Comparison of ENCODE assay signal across 8 cellular contexts in the genomic region with DNA sequence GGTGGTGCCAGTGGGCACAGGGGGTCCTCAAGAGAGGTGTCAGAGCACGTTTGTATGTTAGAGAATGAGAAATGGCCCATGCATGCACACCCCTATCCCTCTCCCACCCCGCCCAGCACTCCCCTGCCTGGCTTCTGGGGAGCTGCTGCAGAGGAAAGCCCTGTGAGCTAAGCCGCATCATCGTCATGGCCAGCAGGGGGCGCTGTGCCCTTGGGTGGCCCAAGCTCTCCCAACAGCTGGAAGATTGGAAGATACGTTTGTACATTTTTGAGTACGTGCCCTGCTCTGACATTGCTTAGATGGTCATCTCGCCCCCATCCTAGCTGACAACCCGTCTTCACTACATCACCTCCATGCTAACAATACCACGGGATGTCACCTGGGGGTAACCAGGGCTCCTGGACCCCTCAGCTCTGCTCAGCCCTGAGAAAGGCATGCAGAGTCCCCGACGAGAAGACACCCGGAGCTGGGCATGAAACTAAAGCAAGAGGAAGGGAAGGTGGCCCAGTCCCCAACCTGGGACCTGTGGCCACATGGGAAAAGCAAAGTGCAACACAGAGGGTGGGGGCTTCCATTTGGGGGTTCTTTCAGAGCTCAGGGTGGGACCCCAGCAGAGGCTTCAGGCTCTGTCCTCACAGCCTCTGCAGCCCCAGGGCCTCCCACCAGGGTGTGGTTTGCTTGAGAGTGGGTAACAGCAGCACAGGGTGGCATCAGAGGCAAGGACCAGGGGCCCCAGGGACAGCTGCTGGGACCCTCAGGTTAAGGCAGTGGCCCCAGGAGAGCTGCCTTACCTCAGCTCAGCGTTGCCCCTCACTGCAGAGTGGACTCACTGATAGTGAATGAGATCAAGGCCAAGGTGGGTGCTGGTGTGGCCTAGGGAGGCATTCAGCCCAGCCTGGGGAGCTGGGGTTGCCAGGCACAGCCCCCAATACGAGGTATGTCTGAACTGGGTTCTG.
DNase-seq lines count a peak whose midpoint lies in the region; ATAC-seq and TF ChIP-seq lines count a peak whose summit lies in the region.

No MANE protein-coding gene starts in this region.

- H3K27ac ChIP-seq in IMR-90 (ENCODE audit: insufficient read depth, low read length) (peak overlapping the region; percentile 14; the same call in 1 of the 2 replicates), cardiac muscle cell (no peak overlapping the region)

- H2BK20ac ChIP-seq in IMR-90 (ENCODE audit: low read depth, low read length), result no peak overlapping the region

- 0 out of 4 replicates have a peak overlapping the region, but pooled peaks of 1 of the 2 experiments have one; percentile 35 for H4K8ac ChIP-seq in IMR-90 (ENCODE audit: low read depth in 2 of 2, low read length in 2 of 2)

- 33% methylated on average over 3 of the region's 15 CpGs; no CpG with 5 or more reads in 1 of the 2 experiments for WGBS in IMR-90 (ENCODE audit: extremely low coverage in 2 of 2, insufficient read length in 1 of 2), 2 experiments

- peak overlapping the region; percentile 52 for H2AK9ac ChIP-seq in IMR-90 (replicated peaks; ENCODE audit: low read depth, low read length, poor library complexity)

- peak; percentile 48; the same call in 1 of the 2 replicates for TF ChIP-seq POLR2A in IMR-90 (IDR thresholded peaks at IDR 0.05; ENCODE audit: low read depth, low read length)

- H3K23ac ChIP-seq in IMR-90 (ENCODE audit: low read depth, low read length), result no peak overlapping the region

- H3K4ac ChIP-seq in IMR-90 (ENCODE audit: low read depth, low read length), result 0 out of 2 replicates have a peak overlapping the region, but pooled peaks have one; percentile 50

- peak; percentile 94 for TF ChIP-seq CTCF in GM10266 (IDR thresholded peaks at IDR 0.05; ENCODE audit: control insufficient read depth, insufficient read depth, low read depth, missing control alignments)
- TF ChIP-seq CTCF in IMR-90 (conservative IDR thresholded peaks at IDR 0.05; ENCODE audit: low read depth, low read length), result peak; percentile 92
- TF ChIP-seq CTCF in cardiac muscle cell (IDR thresholded peaks at IDR 0.05; ENCODE audit: low read depth, low read length), result peak; percentile 86

- peak overlapping the region; percentile 25; the same call in 1 of the 2 replicates for H2AK5ac ChIP-seq in IMR-90 (ENCODE audit: low read depth, low read length)

- H3K36me3 ChIP-seq in IMR-90 (ENCODE audit: control insufficient read depth, insufficient read depth, low read length) (no peaks in the 10 kb centered on the region), cardiac muscle cell (no peaks in the 10 kb centered on the region)

- H3K9ac ChIP-seq in IMR-90 (ENCODE audit: low read depth, low read length), result no peak overlapping the region

- no TSS peak for BruUV-seq in IMR-90 (replicated peaks; lab: Mats Ljungman, UMichigan)

- H3K9me3 ChIP-seq in IMR-90 (ENCODE audit: control insufficient read depth, insufficient read depth, low read length) (no peaks in the 10 kb centered on the region), cardiac muscle cell (ENCODE audit: low read depth) (no peaks in the 10 kb centered on the region)

- H3K4me1 ChIP-seq in IMR-90 (ENCODE audit: control insufficient read depth, insufficient read depth, low read length) (peaks cover 13% of the 10 kb centered on the region; the same call in 1 of the 2 replicates), cardiac muscle cell (ENCODE audit: low read depth) (no peaks in the 10 kb centered on the region)

- H2AFZ ChIP-seq in IMR-90 (replicated peaks; ENCODE audit: low read length, poor library complexity), result peak overlapping the region; percentile 81

- no peaks in the 10 kb centered on the region for H3K36me3 Mint-ChIP-seq in activated naive CD4-positive, alpha-beta T cell treated with anti-CD3 and anti-CD28 coated beads, Interleukin-2, amount 50 U/mL, for 72 hours

- intact Hi-C loops in IMR-90 (cut with micrococcal nuclease), result loop anchor here (1.0 to 2.0 kb wide), 2 partner anchors 23 to 264 kb away; no protein-coding TSS in a partner anchor

- no peaks in the 10 kb centered on the region for H3K9me1 ChIP-seq in IMR-90 (ENCODE audit: insufficient read depth, low read length)

- H3K27ac Mint-ChIP-seq in activated naive CD4-positive, alpha-beta T cell treated with anti-CD3 and anti-CD28 coated beads, Interleukin-2, amount 50 U/mL, for 72 hours, result peak overlapping the region in 1 of 2 donors; percentile 62

- peak overlapping the region; percentile 70; the same call in 1 of the 2 replicates for H4K91ac ChIP-seq in IMR-90 (ENCODE audit: insufficient read depth, low read depth, low read length)

- no peaks in the 10 kb centered on the region for H3K27me3 ChIP-seq in IMR-90 (ENCODE audit: control insufficient read depth, insufficient read depth, low read length)
- no peaks in the 10 kb centered on the region for H3K27me3 ChIP-seq in cardiac muscle cell

- in situ Hi-C loops in IMR-90 (cut with MboI; ENCODE audit: low sequenced_read_pairs), result no loop called here

- peak; percentile 98 for TF ChIP-seq RAD21 in IMR-90 (IDR thresholded peaks at IDR 0.05; ENCODE audit: low read length)

- H3K14ac ChIP-seq in IMR-90 (replicated peaks; ENCODE audit: low read depth, low read length), result no peak overlapping the region

- peak overlapping the region; percentile 81 for H3K18ac ChIP-seq in IMR-90 (ENCODE audit: low read depth, low read length)

- H2BK120ac ChIP-seq in IMR-90 (ENCODE audit: low read depth, low read length), result 0 out of 2 replicates have a peak overlapping the region, but pooled peaks have one; percentile 72

- no peaks in the 10 kb centered on the region for H3K79me1 ChIP-seq in IMR-90 (ENCODE audit: low read depth in 1 of 2, low read length in 2 of 2)

- no peak overlapping the region for H2BK5ac ChIP-seq in IMR-90 (ENCODE audit: low read depth, low read length, poor library complexity, severe bottlenecking)

- no peak overlapping the region for H3K4me3 ChIP-seq in IMR-90 (ENCODE audit: insufficient read depth, low read depth, low read length)
- H3K4me3 ChIP-seq in cardiac muscle cell, result no peak overlapping the region

- no peak overlapping the region for H3K4me2 ChIP-seq in IMR-90 (ENCODE audit: low read depth, low read length)

- POLR2A ChIA-PET in IMR-90 (lab: Charles Lee; ENCODE audit: unreplicated experiment), result no interaction called here

- H4K5ac ChIP-seq in IMR-90 (ENCODE audit: low read depth, low read length), result peak overlapping the region; percentile 91

- peak; percentile 57 for DNase-seq in GM10266 (ENCODE audit: extremely low spot score)
- DNase-seq in IMR-90, result peak; percentile 77
- peak; percentile 53 for DNase-seq in SW480 (ENCODE audit: low spot score)
- peak; percentile 73 to 84 for DNase-seq in activated naive CD4-positive, alpha-beta T cell treated with anti-CD3 and anti-CD28 coated beads, Interleukin-2, amount 50 U/mL, for 72 hours (ENCODE audit: low spot score in 2 of 2)
- DNase-seq in cardiac muscle cell (ENCODE audit: low read depth in 1 of 2, low spot score in 1 of 2), result peak; percentile 88 to 89
- DNase-seq in pulmonary artery endothelial cell (ENCODE audit: low read depth, low spot score), result peak; percentile 32

- CTCF ChIA-PET in IMR-90 (lab: Yijun Ruan, JAX), result interaction anchor here (0.6 to 3.0 kb wide), 14 partner anchors 11 to 299 kb away, joined by 3 to 36 read pairs (median 4); no protein-coding TSS in a partner anchor

- no peaks in the 10 kb centered on the region for H4K20me1 ChIP-seq in IMR-90 (ENCODE audit: insufficient read depth, low read length)

- no peak overlapping the region for H3K56ac ChIP-seq in IMR-90 (ENCODE audit: extremely low read depth, insufficient read depth, low read length)

- H3K9me3 Mint-ChIP-seq in activated naive CD4-positive, alpha-beta T cell treated with anti-CD3 and anti-CD28 coated beads, Interleukin-2, amount 50 U/mL, for 72 hours, result no peaks in the 10 kb centered on the region

- peak overlapping the region; percentile 52; the same call in 1 of the 3 replicates for H2BK15ac ChIP-seq in IMR-90 (ENCODE audit: low read depth, low read length)

- dilution Hi-C loops in IMR-90 (cut with HindIII; ENCODE audit: low sequenced_read_pairs, unreplicated experiment), result no loop called here

- peak; percentile 87 for ATAC-seq in IMR-90 (ENCODE audit: low read depth)
- ATAC-seq in activated naive CD4-positive, alpha-beta T cell treated with anti-CD3 and anti-CD28 coated beads, Interleukin-2, amount 50 U/mL, for 72 hours, result peak; percentile 75 to 86
- no peak for ATAC-seq in HG02678 (IDR thresholded peaks at IDR 0.05; ENCODE audit: unreplicated experiment)
- ATAC-seq in GM19452 (IDR thresholded peaks at IDR 0.05; ENCODE audit: unreplicated experiment), result no peak

TF ChIP-seq in IMR-90, 13 proteins besides CTCF, POLR2A, EP300 and RAD21:
- TF ChIP-seq SMC3 (IDR thresholded peaks at IDR 0.05; ENCODE audit: low read depth, low read length), result peak; percentile 99
- no peak for TF ChIP-seq RCOR1 (IDR thresholded peaks at IDR 0.05; ENCODE audit: insufficient replicate concordance, low read length)
- TF ChIP-seq MXI1 (IDR thresholded peaks at IDR 0.05; ENCODE audit: borderline replicate concordance, low read depth, low read length), result no peak
- TF ChIP-seq CEBPB (IDR thresholded peaks at IDR 0.05; ENCODE audit: low read depth, low read length), result no peak

Comparison
In these comparisons a context has a peak if more than half of its experiments do, and no peak if none do; other contexts are left out.
1. DNase-seq: peak in every context shown above with its lines; median percentile 88 in cardiac muscle cell; 78 in activated naive CD4-positive, alpha-beta T cell treated with anti-CD3 and anti-CD28 coated beads, Interleukin-2, amount 50 U/mL, for 72 hours; 77 in IMR-90; 57 in GM10266; 53 in SW480; 32 in pulmonary artery endothelial cell.
2. ATAC-seq: peak in IMR-90 (single experiment) and activated naive CD4-positive, alpha-beta T cell treated with anti-CD3 and anti-CD28 coated beads, Interleukin-2, amount 50 U/mL, for 72 hours (2 of 2); none in HG02678 (single experiment) and GM19452 (single experiment).
3. Peak in every context shown above with its lines, with median percentiles within 50 percentile points of each other: CTCF ChIP-seq.